ENCODE assay signal across 28 cellular contexts in the genomic region with DNA sequence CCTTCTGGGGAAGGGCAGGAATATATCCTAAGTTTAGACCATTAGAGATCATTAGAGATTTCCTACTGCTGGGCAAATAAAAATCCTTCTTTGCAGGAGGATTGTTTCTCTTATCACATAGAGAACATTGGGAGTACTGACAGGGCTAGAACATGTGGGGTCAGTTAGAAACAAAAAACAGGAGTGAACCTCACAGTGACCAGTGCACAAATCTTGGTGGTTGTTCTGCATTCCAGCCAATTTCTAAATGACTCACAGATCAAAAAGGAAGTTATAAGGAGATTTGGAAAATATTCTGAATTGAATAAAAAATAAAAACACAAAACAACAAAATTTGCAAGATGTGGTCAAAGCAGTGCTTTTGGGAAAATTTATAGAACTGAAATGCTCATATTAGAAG.
DNase-seq lines count a peak whose midpoint lies in the region; ATAC-seq and TF ChIP-seq lines count a peak whose summit lies in the region.
"Had no signal": no experiment of that assay in that cellular context is flagged by ENCODE, and none has a peak within 500 bp of the region (broad histone marks: within the 10 kb centered on the region; RNA-seq: fewer than 3 reads in every experiment).

No MANE protein-coding gene starts in this region.

- H3K4me1 ChIP-seq in right cardiac atrium (ENCODE audit: control insufficient read depth, insufficient read depth, low read length) = no peaks in the 10 kb centered on the region
- H3K4me1 ChIP-seq: gastroesophageal sphincter, HAP-1, parathyroid adenoma, upper lobe of right lung had no signal

- no peak overlapping the region for H3K4me3 ChIP-seq in right cardiac atrium (ENCODE audit: low read length)
- H3K4me3 ChIP-seq: gastroesophageal sphincter, HAP-1, left ventricle myocardium inferior, SK-N-MC, upper lobe of right lung had no signal

- DNase-seq in EL (peak; percentile 68), fibroblast of peridontal ligament (ENCODE audit: extremely low read depth) (peak; percentile 73), renal cortical epithelial cell (ENCODE audit: low read depth) (peak; percentile 10), right cardiac atrium (no peak), midbrain (lab: John Stamatoyannopoulos, UW) (no peak), RWPE1 (ENCODE audit: low spot score) (no peak), retina (no peak)
- DNase-seq: activated CD4-positive, alpha-beta T cell treated with anti-CD3 and anti-CD28 coated beads, Interleukin-2, amount 50 U/mL, for 1 hour; activated CD8-positive, alpha-beta memory T cell treated with anti-CD3 and anti-CD28 coated beads, Interleukin-2, amount 10 ng/mL, durations not matched to agents 7 days and 5 days; activated naive CD4-positive, alpha-beta T cell treated with anti-CD3 and anti-CD28 coated beads, Interleukin-2, amount 10 ng/mL, durations not matched to agents 7 days and 5 days; anterior cingulate cortex; DND-41; hypothalamus; left ventricle myocardium inferior; NCI-H1105; NCI-H1930; NCI-H774; RPMI8226; T-helper 9 cell; upper lobe of right lung had no signal

- TF ChIP-seq CTCF in RWPE1 (conservative IDR thresholded peaks at IDR 0.05; ENCODE audit: low read depth) = no peak

- CTCF ChIA-PET in RWPE1 (lab: Yijun Ruan, JAX) = no interaction called here

- ATAC-seq in SK-N-SH treated with all-trans-retinoic acid at 6 μM for 48 hours = 0 out of 3 replicates have a peak, but pooled peaks have one; percentile 21
- ATAC-seq in right cardiac atrium = no peak
- ATAC-seq: activated CD8-positive, alpha-beta memory T cell treated with anti-CD3 and anti-CD28 coated beads, Interleukin-2, amount 10 ng/mL, durations not matched to agents 7 days and 5 days; gastroesophageal sphincter; natural killer cell treated with Interleukin-12 subunit alpha and Interleukin-12 subunit beta and Interleukin-15 and Interleukin-18, amount 100 ng/mL, for 72 hours; sciatic nerve; upper lobe of right lung had no signal

- POLR2A ChIA-PET in RWPE1 (lab: Yijun Ruan, JAX; ENCODE audit: low non-redundant PET) = no interaction called here

- no peaks in the 10 kb centered on the region for H3K9me3 ChIP-seq in right cardiac atrium (ENCODE audit: control insufficient read depth, low read length)
- H3K9me3 ChIP-seq: HAP-1, upper lobe of right lung had no signal

- no peaks in the 10 kb centered on the region for H3K27me3 ChIP-seq in right cardiac atrium (ENCODE audit: control insufficient read depth, insufficient read depth)
- H3K27me3 ChIP-seq: upper lobe of right lung had no signal

- H3K27ac ChIP-seq in right cardiac atrium (ENCODE audit: low read length) (no peak overlapping the region), RWPE1 (no peak overlapping the region)
- H3K27ac ChIP-seq: C4-2B, gastroesophageal sphincter, left ventricle myocardium inferior, parathyroid adenoma, SK-N-MC, upper lobe of right lung had no signal

- intact Hi-C loops in right cardiac atrium (cut with DNase I) = no loop called here

TF ChIP-seq in SK-N-SH treated with all-trans-retinoic acid at 6 μM for 48 hours, 23 proteins besides CTCF, POLR2A, EP300 and RAD21:
- no peak for TF ChIP-seq ARNTL (CRISPR knock-in tag; IDR thresholded peaks at IDR 0.05; ENCODE audit: borderline replicate concordance, low read depth)
- TF ChIP-seq SNAI2 (CRISPR knock-in tag; IDR thresholded peaks at IDR 0.05) = no peak
- no peak for TF ChIP-seq ZNF8 (CRISPR knock-in tag; IDR thresholded peaks at IDR 0.05)
- TF ChIP-seq ZFP30 (CRISPR knock-in tag; IDR thresholded peaks at IDR 0.05) = no peak
- TF ChIP-seq GLIS3 (CRISPR knock-in tag; IDR thresholded peaks at IDR 0.05) = no peak
- TF ChIP-seq ISL1 (CRISPR knock-in tag; IDR thresholded peaks at IDR 0.05) = no peak
- TF ChIP-seq, protein P1, sequence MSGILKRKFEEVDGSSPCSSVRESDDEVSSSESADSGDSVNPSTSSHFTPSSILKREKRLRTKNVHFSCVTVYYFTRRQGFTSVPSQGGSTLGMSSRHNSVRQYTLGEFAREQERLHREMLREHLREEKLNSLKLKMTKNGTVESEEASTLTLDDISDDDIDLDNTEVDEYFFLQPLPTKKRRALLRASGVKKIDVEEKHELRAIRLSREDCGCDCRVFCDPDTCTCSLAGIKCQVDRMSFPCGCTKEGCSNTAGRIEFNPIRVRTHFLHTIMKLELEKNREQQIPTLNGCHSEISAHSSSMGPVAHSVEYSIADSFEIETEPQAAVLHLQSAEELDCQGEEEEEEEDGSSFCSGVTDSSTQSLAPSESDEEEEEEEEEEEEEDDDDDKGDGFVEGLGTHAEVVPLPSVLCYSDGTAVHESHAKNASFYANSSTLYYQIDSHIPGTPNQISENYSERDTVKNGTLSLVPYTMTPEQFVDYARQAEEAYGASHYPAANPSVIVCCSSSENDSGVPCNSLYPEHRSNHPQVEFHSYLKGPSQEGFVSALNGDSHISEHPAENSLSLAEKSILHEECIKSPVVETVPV (CRISPR knock-in tag; IDR thresholded peaks at IDR 0.05) = no peak
- no peak for TF ChIP-seq TCF4 (CRISPR knock-in tag; IDR thresholded peaks at IDR 0.05; ENCODE audit: borderline replicate concordance)
- TF ChIP-seq, protein P2, sequence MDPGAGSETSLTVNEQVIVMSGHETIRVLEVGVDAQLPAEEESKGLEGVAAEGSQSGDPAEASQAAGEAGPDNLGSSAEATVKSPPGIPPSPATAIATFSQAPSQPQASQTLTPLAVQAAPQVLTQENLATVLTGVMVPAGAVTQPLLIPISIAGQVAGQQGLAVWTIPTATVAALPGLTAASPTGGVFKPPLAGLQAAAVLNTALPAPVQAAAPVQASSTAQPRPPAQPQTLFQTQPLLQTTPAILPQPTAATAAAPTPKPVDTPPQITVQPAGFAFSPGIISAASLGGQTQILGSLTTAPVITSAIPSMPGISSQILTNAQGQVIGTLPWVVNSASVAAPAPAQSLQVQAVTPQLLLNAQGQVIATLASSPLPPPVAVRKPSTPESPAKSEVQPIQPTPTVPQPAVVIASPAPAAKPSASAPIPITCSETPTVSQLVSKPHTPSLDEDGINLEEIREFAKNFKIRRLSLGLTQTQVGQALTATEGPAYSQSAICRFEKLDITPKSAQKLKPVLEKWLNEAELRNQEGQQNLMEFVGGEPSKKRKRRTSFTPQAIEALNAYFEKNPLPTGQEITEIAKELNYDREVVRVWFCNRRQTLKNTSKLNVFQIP (CRISPR knock-in tag; IDR thresholded peaks at IDR 0.05; ENCODE audit: borderline replicate concordance, low read depth) = no peak
- TF ChIP-seq, protein P3, sequence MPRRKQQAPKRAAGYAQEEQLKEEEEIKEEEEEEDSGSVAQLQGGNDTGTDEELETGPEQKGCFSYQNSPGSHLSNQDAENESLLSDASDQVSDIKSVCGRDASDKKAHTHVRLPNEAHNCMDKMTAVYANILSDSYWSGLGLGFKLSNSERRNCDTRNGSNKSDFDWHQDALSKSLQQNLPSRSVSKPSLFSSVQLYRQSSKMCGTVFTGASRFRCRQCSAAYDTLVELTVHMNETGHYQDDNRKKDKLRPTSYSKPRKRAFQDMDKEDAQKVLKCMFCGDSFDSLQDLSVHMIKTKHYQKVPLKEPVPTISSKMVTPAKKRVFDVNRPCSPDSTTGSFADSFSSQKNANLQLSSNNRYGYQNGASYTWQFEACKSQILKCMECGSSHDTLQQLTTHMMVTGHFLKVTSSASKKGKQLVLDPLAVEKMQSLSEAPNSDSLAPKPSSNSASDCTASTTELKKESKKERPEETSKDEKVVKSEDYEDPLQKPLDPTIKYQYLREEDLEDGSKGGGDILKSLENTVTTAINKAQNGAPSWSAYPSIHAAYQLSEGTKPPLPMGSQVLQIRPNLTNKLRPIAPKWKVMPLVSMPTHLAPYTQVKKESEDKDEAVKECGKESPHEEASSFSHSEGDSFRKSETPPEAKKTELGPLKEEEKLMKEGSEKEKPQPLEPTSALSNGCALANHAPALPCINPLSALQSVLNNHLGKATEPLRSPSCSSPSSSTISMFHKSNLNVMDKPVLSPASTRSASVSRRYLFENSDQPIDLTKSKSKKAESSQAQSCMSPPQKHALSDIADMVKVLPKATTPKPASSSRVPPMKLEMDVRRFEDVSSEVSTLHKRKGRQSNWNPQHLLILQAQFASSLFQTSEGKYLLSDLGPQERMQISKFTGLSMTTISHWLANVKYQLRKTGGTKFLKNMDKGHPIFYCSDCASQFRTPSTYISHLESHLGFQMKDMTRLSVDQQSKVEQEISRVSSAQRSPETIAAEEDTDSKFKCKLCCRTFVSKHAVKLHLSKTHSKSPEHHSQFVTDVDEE (CRISPR knock-in tag; IDR thresholded peaks at IDR 0.05) = no peak
- TF ChIP-seq ZC3H10 (CRISPR knock-in tag; IDR thresholded peaks at IDR 0.05) = no peak
- no peak for TF ChIP-seq RARB (CRISPR knock-in tag; IDR thresholded peaks at IDR 0.05)
- TF ChIP-seq PPARA (CRISPR knock-in tag; IDR thresholded peaks at IDR 0.05; ENCODE audit: borderline replicate concordance) = no peak
- TF ChIP-seq ZNF70 (CRISPR knock-in tag; IDR thresholded peaks at IDR 0.05) = no peak

Comparison
In these comparisons a context has a peak if more than half of its experiments do, and no peak if none do; other contexts are left out.
1. DNase-seq: peak in EL (single experiment), fibroblast of peridontal ligament (single experiment) and renal cortical epithelial cell (single experiment); none in right cardiac atrium (0 of 3), midbrain (single experiment), RWPE1 (single experiment) and retina (single experiment).